20 cellular contexts compared by ENCODE assay signal in genomic region chr15:39508536-39508935, GRCh38.
DNase-seq lines count a peak whose midpoint lies in the region; ATAC-seq and TF ChIP-seq lines count a peak whose summit lies in the region.
"Had no signal": no experiment of that assay in that cellular context is flagged by ENCODE, and none has a peak within 500 bp of the region (broad histone marks: within the 10 kb centered on the region; RNA-seq: fewer than 3 reads in every experiment).

No MANE protein-coding gene starts in this region.

- no peak overlapping the region for H3K9ac ChIP-seq in neural progenitor cell

- H3K36me3 Mint-ChIP-seq in neural progenitor cell, result no peaks in the 10 kb centered on the region

- DNase-seq in MV-4-11 (lab: John Stamatoyannopoulos, UW), result peak; percentile 46
- peak; percentile 70 for DNase-seq in esophagus muscularis mucosa (ENCODE audit: extremely low spot score)
- no peak for DNase-seq in neural progenitor cell (ENCODE audit: low spot score)
- DNase-seq in upper lobe of right lung, result no peak
- no peak for DNase-seq in NCI-H510A (lab: John Stamatoyannopoulos, UW)
- no peak for DNase-seq in DMS79 treated with DMSO at 0.1 percent for 48 hours (lab: John Stamatoyannopoulos, UW)
- no peak for DNase-seq in OCI-LY7 (ENCODE audit: low spot score)
- DNase-seq: BE2C; CD4-positive, alpha-beta T cell; DMS79; GF-D8; HFFc6; KBM-7; NCI-H1417 treated with DMSO at 0.1 percent for 48 hours; NCI-H1930; NCI-H2171; NCI-H446 treated with DMSO at 0.1 percent for 48 hours; NCI-H774; Right ventricle myocardium superior had no signal

- POLR2A ChIA-PET in OCI-LY7 (lab: Charles Lee), result interaction anchor here (0.7 kb wide), 2 partner anchors 15 to 192 kb away, joined by 3 read pairs; no protein-coding TSS in a partner anchor

- TF ChIP-seq EP300 in esophagus muscularis mucosa (IDR thresholded peaks at IDR 0.05), result no peak

- H3K79me2 ChIP-seq in neural progenitor cell (ENCODE audit: low read depth) (no peaks in the 10 kb centered on the region), OCI-LY7 (ENCODE audit: insufficient read depth, low read depth, low read length) (no peaks in the 10 kb centered on the region)

- H3K9me3 ChIP-seq in esophagus muscularis mucosa, result no peaks in the 10 kb centered on the region
- no peaks in the 10 kb centered on the region for H3K9me3 ChIP-seq in neural progenitor cell (ENCODE audit: low read depth)
- H3K9me3 ChIP-seq in upper lobe of right lung, result no peaks in the 10 kb centered on the region
- H3K9me3 ChIP-seq in OCI-LY7 (ENCODE audit: low read length), result no peaks in the 10 kb centered on the region
- H3K9me3 ChIP-seq: BE2C had no signal

- ATAC-seq in upper lobe of right lung, result peak; percentile 60
- ATAC-seq: SK-N-SH treated with all-trans-retinoic acid at 6 μM for 48 hours had no signal

- H4K20me1 ChIP-seq in neural progenitor cell (ENCODE audit: low read depth) (no peaks in the 10 kb centered on the region), OCI-LY7 (ENCODE audit: insufficient read depth, low read length) (no peaks in the 10 kb centered on the region)

- H3K4me1 ChIP-seq in esophagus muscularis mucosa, result peaks cover 6 to 43% (median 41%) of the 10 kb centered on the region in 4 donors
- H3K4me1 ChIP-seq in neural progenitor cell, result no peaks in the 10 kb centered on the region
- H3K4me1 ChIP-seq in upper lobe of right lung, result peaks cover 3% of the 10 kb centered on the region
- H3K4me1 ChIP-seq in OCI-LY7 (ENCODE audit: insufficient read depth, low read length, poor library complexity, severe bottlenecking), result no peaks in the 10 kb centered on the region
- H3K4me1 ChIP-seq: BE2C had no signal

- no peaks in the 10 kb centered on the region for H3K36me3 ChIP-seq in esophagus muscularis mucosa
- H3K36me3 ChIP-seq in neural progenitor cell, result no peaks in the 10 kb centered on the region
- no peaks in the 10 kb centered on the region for H3K36me3 ChIP-seq in upper lobe of right lung
- H3K36me3 ChIP-seq in OCI-LY7 (ENCODE audit: insufficient read depth, low read length), result no peaks in the 10 kb centered on the region
- H3K36me3 ChIP-seq: BE2C had no signal

- intact Hi-C loops in esophagus muscularis mucosa (cut with DNase I), result loop anchor here (10.0 kb wide), 1 partner anchor 334 kb away; no protein-coding TSS in a partner anchor
- intact Hi-C loops in upper lobe of right lung (cut with DNase I), result no loop called here
- intact Hi-C loops in OCI-LY7 (cut with micrococcal nuclease; ENCODE audit: unreplicated experiment), result no loop called here

- H3K4me3 Mint-ChIP-seq in neural progenitor cell, result no peak overlapping the region
- H3K4me3 Mint-ChIP-seq: CD4-positive, alpha-beta T cell; HFFc6 had no signal

- no peak for TF ChIP-seq CTCF in esophagus muscularis mucosa (IDR thresholded peaks at IDR 0.05)
- no peak for TF ChIP-seq CTCF in neural progenitor cell (IDR thresholded peaks at IDR 0.05)
- TF ChIP-seq CTCF in upper lobe of right lung (IDR thresholded peaks at IDR 0.05), result no peak
- TF ChIP-seq CTCF in OCI-LY7 (conservative IDR thresholded peaks at IDR 0.05; ENCODE audit: low read length), result no peak

- H3K4me1 Mint-ChIP-seq in neural progenitor cell, result no peaks in the 10 kb centered on the region

- H3K27ac Mint-ChIP-seq in neural progenitor cell, result peak overlapping the region; percentile 28
- H3K27ac Mint-ChIP-seq: CD4-positive, alpha-beta T cell; HFFc6 had no signal

- H3K4me2 ChIP-seq in neural progenitor cell (no peak overlapping the region), OCI-LY7 (ENCODE audit: low read length) (no peak overlapping the region)

- H3K27ac ChIP-seq in esophagus muscularis mucosa (replicated peaks in 1 of 4), result no peak overlapping the region
- no peak overlapping the region for H3K27ac ChIP-seq in neural progenitor cell
- H3K27ac ChIP-seq in upper lobe of right lung, result no peak overlapping the region
- no peak overlapping the region for H3K27ac ChIP-seq in OCI-LY7 (ENCODE audit: low read depth, low read length, poor library complexity, severe bottlenecking)

- H3K4me3 ChIP-seq in esophagus muscularis mucosa (no peak overlapping the region), neural progenitor cell (no peak overlapping the region), upper lobe of right lung (no peak overlapping the region), OCI-LY7 (ENCODE audit: low read depth, low read length, poor library complexity, severe bottlenecking) (no peak overlapping the region)

- H3K27me3 ChIP-seq in esophagus muscularis mucosa (no peaks in the 10 kb centered on the region), neural progenitor cell (no peaks in the 10 kb centered on the region), upper lobe of right lung (no peaks in the 10 kb centered on the region)

- WGBS in esophagus muscularis mucosa, result 74% methylated on average over 7 of the region's 7 CpGs

- no peak overlapping the region for H2AFZ ChIP-seq in neural progenitor cell (replicated peaks)
- no peak overlapping the region for H2AFZ ChIP-seq in OCI-LY7 (ENCODE audit: low read length)

- no TSS peak for BruUV-seq in OCI-LY7 (replicated peaks; lab: Mats Ljungman, UMichigan)

- no peaks in the 10 kb centered on the region for H3K9me3 Mint-ChIP-seq in neural progenitor cell
- H3K9me3 Mint-ChIP-seq: CD4-positive, alpha-beta T cell; HFFc6 had no signal

- TF ChIP-seq POLR2A in esophagus muscularis mucosa (IDR thresholded peaks at IDR 0.05; ENCODE audit: low read depth), result no peak

- CTCF ChIA-PET in OCI-LY7 (lab: Charles Lee; ENCODE audit: unreplicated experiment), result no interaction called here

- H3K27me3 Mint-ChIP-seq in neural progenitor cell (ENCODE audit: insufficient read depth, low read depth), result no peaks in the 10 kb centered on the region

- no peaks in the 10 kb centered on the region for H3K9me2 ChIP-seq in OCI-LY7 (ENCODE audit: insufficient read depth, low read length)

- H3F3A ChIP-seq in neural progenitor cell (ENCODE audit: low read depth), result no peaks in the 10 kb centered on the region

Comparison
In these comparisons a context has a peak if more than half of its experiments do, and no peak if none do; other contexts are left out.
1. DNase-seq: peak in MV-4-11 (single experiment) and esophagus muscularis mucosa (single experiment); none in neural progenitor cell (single experiment), upper lobe of right lung (single experiment), NCI-H510A (single experiment), DMS79 treated with DMSO at 0.1 percent for 48 hours (single experiment) and OCI-LY7 (single experiment).